ENCODE assay signal across 8 cellular contexts in genomic region chr2:156399224-156399949, GRCh38. TPM values are rescaled to one million over a fixed set of nuclear protein-coding genes. Genes with fewer than 3 reads are reported as not detected.
DNase-seq lines count a peak whose midpoint lies in the region; TF ChIP-seq lines count a peak whose summit lies in the region.

No MANE protein-coding gene starts in this region.

- peak overlapping the region; percentile 76 for H3K27ac Mint-ChIP-seq in chondrocyte (ENCODE audit: unreplicated experiment)

- peaks cover 4 to 16% of the 10 kb centered on the region in 2 donors for H3K4me1 ChIP-seq in mucosa of rectum (ENCODE audit: control insufficient read depth in 2 of 2, insufficient read depth in 2 of 2, low read length in 2 of 2)

- H3K36me3 ChIP-seq in mucosa of rectum (ENCODE audit: control insufficient read depth in 2 of 2, insufficient read depth in 2 of 2, low read length in 2 of 2), result no peaks in the 10 kb centered on the region

- H3K4me3 ChIP-seq in mucosa of rectum (ENCODE audit: low read length in 2 of 2), result peak overlapping the region; percentile 76 to 85

- DNase-seq in activated naive CD4-positive, alpha-beta T cell treated with Interleukin-2 at 50 U/mL for 16 hours, result peak; percentile 4
- no peak for DNase-seq in activated naive CD4-positive, alpha-beta T cell treated with anti-CD3 and anti-CD28 coated beads, Interleukin-2, amount 50 U/mL, for 16 hours
- DNase-seq in NCI-H69 (lab: John Stamatoyannopoulos, UW), result peak; percentile 42
- no peak for DNase-seq in chondrocyte (ENCODE audit: low spot score)
- no peak for DNase-seq in GM13977 (ENCODE audit: low spot score)
- no peak for DNase-seq in cortex of kidney (lab: John Stamatoyannopoulos, UW)
- DNase-seq in kidney tubule cell (ENCODE audit: low spot score), result no peak

- H3K9me3 Mint-ChIP-seq in chondrocyte (ENCODE audit: low read depth), result no peaks in the 10 kb centered on the region

- peaks cover 14% of the 10 kb centered on the region for H3K4me1 Mint-ChIP-seq in chondrocyte (ENCODE audit: low read depth)

- no peaks in the 10 kb centered on the region for H3K27me3 ChIP-seq in mucosa of rectum (ENCODE audit: control insufficient read depth in 2 of 2, insufficient read depth in 2 of 2, low read length in 2 of 2)

- no peaks in the 10 kb centered on the region for H3K9me3 ChIP-seq in mucosa of rectum (ENCODE audit: control insufficient read depth in 2 of 2, low read length in 2 of 2)

- TF ChIP-seq CTCF in chondrocyte (IDR thresholded peaks at IDR 0.05) (no peak), GM13977 (IDR thresholded peaks at IDR 0.05; ENCODE audit: extremely low read depth, insufficient read depth, missing control alignments) (no peak)

- H3K27ac ChIP-seq in mucosa of rectum (ENCODE audit: low read depth in 2 of 2, low read length in 2 of 2), result peak overlapping the region; percentile 86 to 87

- no peaks in the 10 kb centered on the region for H3K36me3 Mint-ChIP-seq in chondrocyte (ENCODE audit: low read depth)

- peak overlapping the region; percentile 88 for H3K4me3 Mint-ChIP-seq in chondrocyte (ENCODE audit: unreplicated experiment)

- no peaks in the 10 kb centered on the region for H3K27me3 Mint-ChIP-seq in chondrocyte (ENCODE audit: low read depth)

- H3K9ac ChIP-seq in mucosa of rectum (ENCODE audit: low read depth in 1 of 2, low read length in 2 of 2), result peak overlapping the region; percentile 64 to 82

- in situ Hi-C loops in GM13977 (cut with MboI; ENCODE audit: low pct_unique_long_range_greater_than_20kb, low sequenced_read_pairs, unreplicated experiment), result loop anchor here (10.0 kb wide), 1 partner anchor 55 kb away; no protein-coding TSS in a partner anchor

RNA-seq across cellular contexts. Expression of gene GPD2, which starts 36.8 kb away (rescaled TPM):
- total RNA-seq in chondrocyte, result 21.1 to 29.1 TPM (median 25.5 TPM) in 3 replicates

Comparison
In these comparisons a context has a peak if more than half of its experiments do, and no peak if none do; other contexts are left out.
1. DNase-seq: peak in activated naive CD4-positive, alpha-beta T cell treated with Interleukin-2 at 50 U/mL for 16 hours (single experiment) and NCI-H69 (single experiment); none in activated naive CD4-positive, alpha-beta T cell treated with anti-CD3 and anti-CD28 coated beads, Interleukin-2, amount 50 U/mL, for 16 hours (single experiment), chondrocyte (single experiment), GM13977 (single experiment), cortex of kidney (single experiment) and kidney tubule cell (single experiment).